39 cellular contexts compared by ENCODE assay signal in genomic region chr1:198099755-198100154, GRCh38.
"Had no signal": no experiment of that assay in that cellular context is flagged by ENCODE, and none has a peak within 500 bp of the region (broad histone marks: within the 10 kb centered on the region; RNA-seq: fewer than 3 reads in every experiment).

No MANE protein-coding gene starts in this region.

- FAIRE-seq: astrocyte, bronchial epithelial cell had no signal

- H3K36me3 Mint-ChIP-seq: activated naive CD4-positive, alpha-beta T cell treated with anti-CD3 and anti-CD28 coated beads, Interleukin-2, amount 10 ng/mL, durations not matched to agents 7 days and 5 days; activated naive CD4-positive, alpha-beta T cell treated with anti-CD3 and anti-CD28 coated beads, Interleukin-2, amount 50 U/mL, for 24 hours; activated naive CD4-positive, alpha-beta T cell treated with anti-CD3 and anti-CD28 coated beads, Interleukin-2, amount 50 U/mL, for 72 hours; activated naive CD8-positive, alpha-beta T cell; activated naive CD8-positive, alpha-beta T cell treated with anti-CD3 and anti-CD28 coated beads for 36 hours; brain had no signal

- H3K9me3 ChIP-seq: adrenal gland, ascending aorta, body of pancreas, breast epithelium had no signal

- H3K36me3 ChIP-seq: adrenal gland, ascending aorta, brain microvascular endothelial cell, breast epithelium, cardiac muscle cell had no signal

- DNase-seq: activated effector memory CD4-positive, alpha-beta T cell treated with anti-CD3 and anti-CD28 coated beads, Interleukin-2, amount 50 U/mL, for 16 hours; activated effector memory CD4-positive, alpha-beta T cell treated with Interleukin-2 at 50 U/mL for 16 hours; activated gamma-delta T cell; activated gamma-delta T cell treated with Interleukin-2 at 50 U/mL for 16 hours; activated naive CD4-positive, alpha-beta T cell; activated naive CD4-positive, alpha-beta T cell treated with anti-CD3 and anti-CD28 coated beads for 36 hours; activated naive CD4-positive, alpha-beta T cell treated with anti-CD3 and anti-CD28 coated beads, Interleukin-2, amount 10 ng/mL, durations not matched to agents 7 days and 5 days; activated naive CD4-positive, alpha-beta T cell treated with anti-CD3 and anti-CD28 coated beads, Interleukin-2, amount 50 U/mL, for 16 hours; activated naive CD4-positive, alpha-beta T cell treated with Interleukin-2 at 50 U/mL for 16 hours; activated naive CD8-positive, alpha-beta T cell treated with anti-CD3 and anti-CD28 coated beads for 36 hours; activated naive CD8-positive, alpha-beta T cell treated with anti-CD3 and anti-CD28 coated beads, Interleukin-2, amount 10 ng/mL, durations not matched to agents 7 days and 5 days; activated naive CD8-positive, alpha-beta T cell treated with anti-CD3 and anti-CD28 coated beads, Interleukin-2, amount 50 U/mL, for 24 hours; activated T-cell treated with anti-CD3 and anti-CD28 coated beads for 4 hours; activated T-cell treated with anti-CD3 and anti-CD28 coated beads, Interleukin-2, amount 50 U/mL, for 1 hour; activated T-cell treated with anti-CD3 and anti-CD28 coated beads, Interleukin-2, amount 50 U/mL, for 24 hours; activated T-cell treated with anti-CD3 and anti-CD28 coated beads, Interleukin-2, amount 50 U/mL, for 4 hours; activated T-cell treated with anti-CD3 and anti-CD28 coated beads, Interleukin-2, amount 50 U/mL, for 48 hours; activated T-cell treated with anti-CD3 and anti-CD28 coated beads, Interleukin-2, amount 50 U/mL, for 72 hours; adrenal gland; amniotic stem cell; amygdala; anterior cingulate cortex; body of pancreas; brain microvascular endothelial cell; caudate nucleus; central memory CD4-positive, alpha-beta T cell; cerebellar nuclear complex had no signal

- H3K27ac ChIP-seq: adrenal gland, ascending aorta, body of pancreas, brain microvascular endothelial cell, breast epithelium, cardiac muscle cell had no signal

- H3K4me3 Mint-ChIP-seq: activated naive CD4-positive, alpha-beta T cell treated with anti-CD3 and anti-CD28 coated beads for 36 hours; activated naive CD4-positive, alpha-beta T cell treated with anti-CD3 and anti-CD28 coated beads, Interleukin-2, amount 10 ng/mL, durations not matched to agents 7 days and 5 days; activated naive CD4-positive, alpha-beta T cell treated with anti-CD3 and anti-CD28 coated beads, Interleukin-2, amount 50 U/mL, for 24 hours; activated naive CD8-positive, alpha-beta T cell; activated naive CD8-positive, alpha-beta T cell treated with anti-CD3 and anti-CD28 coated beads for 36 hours; activated naive CD8-positive, alpha-beta T cell treated with anti-CD3 and anti-CD28 coated beads, Interleukin-2, amount 10 ng/mL, durations not matched to agents 7 days and 5 days; activated naive CD8-positive, alpha-beta T cell treated with anti-CD3 and anti-CD28 coated beads, Interleukin-2, amount 50 U/mL, for 24 hours; activated T-cell treated with anti-CD3 and anti-CD28 coated beads, Interleukin-2, amount 50 U/mL, for 24 hours; activated T-cell treated with anti-CD3 and anti-CD28 coated beads, Interleukin-2, amount 50 U/mL, for 4 hours; activated T-cell treated with anti-CD3 and anti-CD28 coated beads, Interleukin-2, amount 50 U/mL, for 72 hours; activated T-helper 1 cell treated with anti-CD3 and anti-CD28 coated beads, Interleukin-12 subunit alpha, Interleukin-12 subunit beta, Interleukin-2, Interleukin-4 antibody, amounts not matched to agents 30 ng/mL and 10 ng/mL and 1 ng/mL, durations not matched to agents 14 hours and 24 hours and 36 hours; activated T-helper 17 cell treated with anti-CD3 and anti-CD28 coated beads, Interleukin-2, amount 50 U/mL, for 72 hours; brain had no signal

- H3K4me3 ChIP-seq: adrenal gland, ascending aorta, body of pancreas, breast epithelium, cardiac muscle cell had no signal

- ATAC-seq: activated naive CD4-positive, alpha-beta T cell treated with anti-CD3 and anti-CD28 coated beads, Interleukin-2, amount 50 U/mL, for 72 hours; activated naive CD8-positive, alpha-beta T cell treated with anti-CD3 and anti-CD28 coated beads, Interleukin-2, amount 50 U/mL, for 24 hours; activated T-cell treated with anti-CD3 and anti-CD28 coated beads, Interleukin-2, amount 50 U/mL, for 4 hours; activated T-cell treated with anti-CD3 and anti-CD28 coated beads, Interleukin-2, amount 50 U/mL, for 72 hours; activated T-helper 17 cell treated with anti-CD3 and anti-CD28 coated beads, Interleukin-2, amount 50 U/mL, for 72 hours; body of pancreas had no signal

- H3K4me1 ChIP-seq: adrenal gland, ascending aorta, body of pancreas, breast epithelium had no signal

- H3K27me3 Mint-ChIP-seq: activated naive CD4-positive, alpha-beta T cell treated with anti-CD3 and anti-CD28 coated beads, Interleukin-2, amount 50 U/mL, for 24 hours; activated naive CD8-positive, alpha-beta T cell treated with anti-CD3 and anti-CD28 coated beads for 36 hours; activated naive CD8-positive, alpha-beta T cell treated with anti-CD3 and anti-CD28 coated beads, Interleukin-2, amount 50 U/mL, for 24 hours; activated T-cell treated with anti-CD3 and anti-CD28 coated beads, Interleukin-2, amount 50 U/mL, for 24 hours; activated T-helper 17 cell treated with anti-CD3 and anti-CD28 coated beads, Interleukin-2, amount 50 U/mL, for 72 hours; brain had no signal

- H3K9me3 Mint-ChIP-seq: activated naive CD4-positive, alpha-beta T cell treated with anti-CD3 and anti-CD28 coated beads for 36 hours; activated naive CD4-positive, alpha-beta T cell treated with anti-CD3 and anti-CD28 coated beads, Interleukin-2, amount 10 ng/mL, durations not matched to agents 7 days and 5 days; activated naive CD8-positive, alpha-beta T cell treated with anti-CD3 and anti-CD28 coated beads for 36 hours; activated naive CD8-positive, alpha-beta T cell treated with anti-CD3 and anti-CD28 coated beads, Interleukin-2, amount 50 U/mL, for 24 hours; activated T-cell treated with anti-CD3 and anti-CD28 coated beads, Interleukin-2, amount 50 U/mL, for 24 hours; activated T-cell treated with anti-CD3 and anti-CD28 coated beads, Interleukin-2, amount 50 U/mL, for 4 hours; activated T-helper 17 cell treated with anti-CD3 and anti-CD28 coated beads, Interleukin-2, amount 50 U/mL, for 72 hours; brain had no signal

- H3K27me3 ChIP-seq: adrenal gland, ascending aorta, body of pancreas, brain microvascular endothelial cell, breast epithelium, cardiac muscle cell had no signal

- H3K27ac Mint-ChIP-seq: activated naive CD4-positive, alpha-beta T cell treated with anti-CD3 and anti-CD28 coated beads for 36 hours; activated naive CD4-positive, alpha-beta T cell treated with anti-CD3 and anti-CD28 coated beads, Interleukin-2, amount 10 ng/mL, durations not matched to agents 7 days and 5 days; activated naive CD4-positive, alpha-beta T cell treated with anti-CD3 and anti-CD28 coated beads, Interleukin-2, amount 50 U/mL, for 24 hours; activated naive CD4-positive, alpha-beta T cell treated with anti-CD3 and anti-CD28 coated beads, Interleukin-2, amount 50 U/mL, for 72 hours; activated naive CD8-positive, alpha-beta T cell; activated naive CD8-positive, alpha-beta T cell treated with anti-CD3 and anti-CD28 coated beads for 36 hours; activated naive CD8-positive, alpha-beta T cell treated with anti-CD3 and anti-CD28 coated beads, Interleukin-2, amount 10 ng/mL, durations not matched to agents 7 days and 5 days; activated naive CD8-positive, alpha-beta T cell treated with anti-CD3 and anti-CD28 coated beads, Interleukin-2, amount 50 U/mL, for 24 hours; activated T-cell treated with anti-CD3 and anti-CD28 coated beads, Interleukin-2, amount 50 U/mL, for 24 hours; activated T-cell treated with anti-CD3 and anti-CD28 coated beads, Interleukin-2, amount 50 U/mL, for 72 hours; activated T-helper 1 cell treated with anti-CD3 and anti-CD28 coated beads, Interleukin-12 subunit alpha, Interleukin-12 subunit beta, Interleukin-2, Interleukin-4 antibody, amounts not matched to agents 30 ng/mL and 10 ng/mL and 1 ng/mL, durations not matched to agents 14 hours and 24 hours and 36 hours; activated T-helper 17 cell treated with anti-CD3 and anti-CD28 coated beads, Interleukin-2, amount 50 U/mL, for 72 hours; activated T-helper 2 cell treated with anti-CD3 and anti-CD28 coated beads, Interferon-gamma antibody, Interleukin-2, Interleukin-4, amounts not matched to agents 10 μg/mL and 5 μg/mL and 100 μg/mL, durations not matched to agents 14 hours and 24 hours and 36 hours; brain had no signal
